In genomic region chr4:102823464-102823863, GRCh38 we compare ENCODE assay signal across 9 cellular contexts. TPM values are rescaled to one million over a fixed set of nuclear protein-coding genes. Genes with fewer than 3 reads are reported as not detected.
A peak's percentile ranks its signal among the peaks of the same experiment; 100 is the strongest.
DNase-seq lines count a peak whose midpoint lies in the region; ATAC-seq and TF ChIP-seq lines count a peak whose summit lies in the region.
"Had no signal": no experiment of that assay in that cellular context is flagged by ENCODE, and none has a peak within 500 bp of the region (broad histone marks: within the 10 kb centered on the region; RNA-seq: fewer than 3 reads in every experiment).

No MANE protein-coding gene starts in this region.

- H3K27me3 ChIP-seq in CD4-positive, CD25-positive, alpha-beta regulatory T cell (ENCODE audit: control insufficient read depth, insufficient read depth, low read length) = no peaks in the 10 kb centered on the region

- H3K36me3 Mint-ChIP-seq in CD4-positive, CD25-positive, alpha-beta regulatory T cell = peaks cover 15% of the 10 kb centered on the region
- peaks cover 17% of the 10 kb centered on the region for H3K36me3 Mint-ChIP-seq in progenitor cell of endocrine pancreas (ENCODE audit: insufficient read depth)

- TF ChIP-seq CTCF in LNCaP clone FGC (IDR thresholded peaks at IDR 0.05; ENCODE audit: control insufficient read depth, extremely low read depth, insufficient read depth) (no peak), epithelial cell of esophagus (IDR thresholded peaks at IDR 0.05; ENCODE audit: insufficient read depth, low read depth, low read length, missing control alignments) (no peak), progenitor cell of endocrine pancreas (IDR thresholded peaks at IDR 0.05; ENCODE audit: unreplicated experiment) (no peak)

- no peaks in the 10 kb centered on the region for H3K27me3 Mint-ChIP-seq in CD4-positive, CD25-positive, alpha-beta regulatory T cell
- no peaks in the 10 kb centered on the region for H3K27me3 Mint-ChIP-seq in progenitor cell of endocrine pancreas

- ATAC-seq in CD4-positive, CD25-positive, alpha-beta regulatory T cell (ENCODE audit: low read depth in 2 of 2) = no peak
- ATAC-seq in HG02642 (IDR thresholded peaks at IDR 0.05; ENCODE audit: poor library complexity, unreplicated experiment) = no peak

- no peak for DNase-seq in CD4-positive, CD25-positive, alpha-beta regulatory T cell
- DNase-seq in LNCaP clone FGC (ENCODE audit: low read depth) (no peak), epithelial cell of esophagus (ENCODE audit: low read depth) (no peak), progenitor cell of endocrine pancreas (ENCODE audit: low spot score, unreplicated experiment) (no peak), kidney tubule cell (ENCODE audit: low spot score) (no peak), caudate nucleus (lab: John Stamatoyannopoulos, UW) (no peak), DMS53 treated with DMSO at 0.1 percent for 48 hours (lab: John Stamatoyannopoulos, UW; ENCODE audit: unreplicated experiment) (no peak)
- DNase-seq: activated T-cell treated with anti-CD3 and anti-CD28 coated beads for 4 hours had no signal

- peak overlapping the region; percentile 32 to 74 (median 53) for H3K27ac Mint-ChIP-seq in CD4-positive, CD25-positive, alpha-beta regulatory T cell
- peak overlapping the region; percentile 35 for H3K27ac Mint-ChIP-seq in progenitor cell of endocrine pancreas

- no peaks in the 10 kb centered on the region for H3K9me3 ChIP-seq in CD4-positive, CD25-positive, alpha-beta regulatory T cell (ENCODE audit: control insufficient read depth in 2 of 2, low read length in 2 of 2)

- no peak overlapping the region for H3K4me3 Mint-ChIP-seq in CD4-positive, CD25-positive, alpha-beta regulatory T cell
- peak overlapping the region; percentile 28 for H3K4me3 Mint-ChIP-seq in progenitor cell of endocrine pancreas (ENCODE audit: low read depth)

- peaks cover 61% of the 10 kb centered on the region for H3K4me1 ChIP-seq in CD4-positive, CD25-positive, alpha-beta regulatory T cell (ENCODE audit: control insufficient read depth, insufficient read depth, low read length, poor library complexity, severe bottlenecking)

- peak overlapping the region; percentile 100 for H3K4me3 ChIP-seq in CD4-positive, CD25-positive, alpha-beta regulatory T cell (ENCODE audit: low read depth, low read length)
- H3K4me3 ChIP-seq in LNCaP clone FGC (ENCODE audit: low read depth, low read length) (peak overlapping the region; percentile 76; the same call in 1 of the 2 replicates), epithelial cell of esophagus (ENCODE audit: low read length) (peak overlapping the region; percentile 93)

- peaks cover 17% of the 10 kb centered on the region for H3K36me3 ChIP-seq in CD4-positive, CD25-positive, alpha-beta regulatory T cell (ENCODE audit: control insufficient read depth, insufficient read depth, low read length)

- H3K27ac ChIP-seq in CD4-positive, CD25-positive, alpha-beta regulatory T cell (ENCODE audit: insufficient read depth, low read length, poor library complexity, severe bottlenecking) = peak overlapping the region; percentile 100
- no peak overlapping the region for H3K27ac ChIP-seq in caudate nucleus (ENCODE audit: low read depth, low read length)

- no peaks in the 10 kb centered on the region for H3K9me3 Mint-ChIP-seq in CD4-positive, CD25-positive, alpha-beta regulatory T cell
- peaks cover 3% of the 10 kb centered on the region for H3K9me3 Mint-ChIP-seq in progenitor cell of endocrine pancreas (ENCODE audit: low read depth)

- peaks cover 28 to 60% (median 49%) of the 10 kb centered on the region in 4 donors for H3K4me1 Mint-ChIP-seq in CD4-positive, CD25-positive, alpha-beta regulatory T cell
- H3K4me1 Mint-ChIP-seq in progenitor cell of endocrine pancreas (ENCODE audit: low read depth) = peaks cover 39% of the 10 kb centered on the region

RNA-seq across cellular contexts. Expression of gene UBE2D3, which starts 3.9 kb away (rescaled TPM):
- total RNA-seq in CD4-positive, CD25-positive, alpha-beta regulatory T cell = 587 TPM
- 100 to 1,000 TPM; 452 to 502 (median 479) TPM for polyA plus RNA-seq in CD4-positive, CD25-positive, alpha-beta regulatory T cell
- total RNA-seq in progenitor cell of endocrine pancreas = 307 and 316 TPM in 2 replicates

RNA-seq across cellular contexts. Expression of gene CISD2, which starts 45.3 kb away (rescaled TPM):
- total RNA-seq in CD4-positive, CD25-positive, alpha-beta regulatory T cell = 17.6 TPM
- polyA plus RNA-seq in CD4-positive, CD25-positive, alpha-beta regulatory T cell = 10 to 100 TPM; 27.6 to 42.3 (median 30.3) TPM
- 28.3 and 31.1 TPM in 2 replicates for total RNA-seq in progenitor cell of endocrine pancreas
